12 cellular contexts compared by ENCODE assay signal in the genomic region with DNA sequence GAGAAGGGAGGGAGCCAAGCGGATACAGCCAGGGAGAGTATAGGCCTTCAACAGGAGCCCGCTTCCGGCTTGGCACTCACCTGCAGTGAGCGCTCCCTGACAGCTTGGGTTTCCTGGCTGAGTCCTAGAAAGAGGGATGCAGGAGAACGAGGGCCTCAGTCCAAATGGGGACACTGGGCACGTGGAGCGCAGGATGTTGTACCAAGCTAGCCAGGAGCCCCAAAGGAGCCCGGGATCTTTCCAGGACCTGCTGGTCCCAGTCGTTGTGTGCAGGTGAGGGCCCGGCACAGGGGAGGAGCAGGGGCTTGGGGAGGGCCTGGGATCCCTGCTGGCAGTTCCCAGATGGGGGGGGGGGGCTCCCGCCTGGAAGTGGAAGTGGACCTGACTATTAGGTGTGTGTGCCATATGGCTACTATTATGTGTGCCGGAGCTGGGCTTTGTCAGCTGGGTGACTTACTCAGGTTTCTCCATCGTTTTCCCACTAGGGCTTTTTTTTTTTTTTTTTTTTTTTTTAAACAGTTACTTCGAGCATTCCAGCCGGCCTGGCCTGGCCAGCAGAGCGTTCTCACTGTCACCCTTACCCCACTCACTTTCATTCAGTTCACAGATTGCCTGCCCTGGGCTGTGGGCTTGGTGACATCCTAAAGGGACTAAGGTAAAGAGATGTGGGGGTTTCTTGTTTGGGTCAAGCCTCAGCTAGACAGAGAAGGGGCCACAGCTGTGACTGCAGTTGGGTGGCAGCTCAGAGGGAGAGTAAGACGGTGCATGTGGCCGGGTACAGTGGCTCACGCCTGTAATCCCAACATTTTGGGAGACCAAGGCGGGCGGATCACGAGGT. TPM values are rescaled to one million over a fixed set of nuclear protein-coding genes. Genes with fewer than 3 reads are reported as not detected.
A peak's percentile ranks its signal among the peaks of the same experiment; 100 is the strongest.
DNase-seq lines count a peak whose midpoint lies in the region; ATAC-seq and TF ChIP-seq lines count a peak whose summit lies in the region.
"Had no signal": no experiment of that assay in that cellular context is flagged by ENCODE, and none has a peak within 500 bp of the region (broad histone marks: within the 10 kb centered on the region; RNA-seq: fewer than 3 reads in every experiment).

No MANE protein-coding gene starts in this region.

- H3K4me1 Mint-ChIP-seq in osteocyte (ENCODE audit: unreplicated experiment): peaks cover 50% of the 10 kb centered on the region

- H3K4me3 Mint-ChIP-seq in osteocyte (ENCODE audit: unreplicated experiment): peak overlapping the region; percentile 84

- H3K36me3 Mint-ChIP-seq in osteocyte (ENCODE audit: unreplicated experiment): peaks cover 7% of the 10 kb centered on the region

- H3K79me2 ChIP-seq in fibroblast of lung (ENCODE audit: control insufficient read depth, insufficient read depth, low read length): peaks cover 82% of the 10 kb centered on the region

- peak overlapping the region; percentile 88 for H3K27ac ChIP-seq in fibroblast of lung (ENCODE audit: insufficient read depth, low read length)

- no peaks in the 10 kb centered on the region for H4K20me1 ChIP-seq in fibroblast of lung (ENCODE audit: control insufficient read depth, extremely low read depth, insufficient read depth, low read length)

- no peaks in the 10 kb centered on the region for H3K9me3 ChIP-seq in fibroblast of lung (ENCODE audit: control insufficient read depth, insufficient read depth, low read depth, low read length)

- H3K27me3 ChIP-seq in fibroblast of lung (ENCODE audit: control insufficient read depth, insufficient read depth, low read length): no peaks in the 10 kb centered on the region

- H2AFZ ChIP-seq in fibroblast of lung (ENCODE audit: low read length): no peak overlapping the region

- no peak for TF ChIP-seq CTCF in AG10803 (conservative IDR thresholded peaks at IDR 0.05; ENCODE audit: low read length)
- no peak for TF ChIP-seq CTCF in fibroblast of lung (conservative IDR thresholded peaks at IDR 0.05 in 1 of 2, IDR thresholded peaks at IDR 0.05 in 1 of 2; ENCODE audit: low read depth in 1 of 2, low read length in 2 of 2)
- TF ChIP-seq CTCF in osteocyte (IDR thresholded peaks at IDR 0.05): no peak

- DNase-seq in AG10803 (ENCODE audit: low read depth) (no peak), fibroblast of lung (ENCODE audit: low read depth in 2 of 2) (no peak), osteocyte (ENCODE audit: extremely low spot score, unreplicated experiment) (no peak), cortex of kidney (lab: John Stamatoyannopoulos, UW) (no peak), GF-D8 (lab: John Stamatoyannopoulos, UW) (no peak)
- DNase-seq in activated CD4-positive, CD25-positive, alpha-beta regulatory T cell treated with anti-CD3 and anti-CD28 coated beads, Interleukin-2, amount 50 U/mL, for 72 hours: no peak
- DNase-seq: activated CD4-positive, alpha-beta T cell treated with anti-CD3 and anti-CD28 coated beads, Interleukin-2, amount 50 U/mL, for 4 hours; NCI-H446 treated with DMSO at 0.1 percent for 48 hours had no signal

- H3K4me1 ChIP-seq in fibroblast of lung (ENCODE audit: control insufficient read depth, extremely low read depth, insufficient read depth, low read length): peaks cover 21% of the 10 kb centered on the region

- H3K4me3 ChIP-seq in AG10803 (ENCODE audit: low read length) (peak overlapping the region; percentile 77), fibroblast of lung (replicated peaks in 1 of 4; ENCODE audit: control extremely low read depth in 1 of 4, insufficient read depth in 1 of 4, low read depth in 3 of 4, low read length in 4 of 4) (peak overlapping the region in 1 of 4 experiments; percentile 79)

- no peaks in the 10 kb centered on the region for H3K9me3 Mint-ChIP-seq in osteocyte (ENCODE audit: unreplicated experiment)
- H3K9me3 Mint-ChIP-seq: central memory CD8-positive, alpha-beta T cell; naive thymus-derived CD8-positive, alpha-beta T cell had no signal

- peak overlapping the region; percentile 96 for H3K4me2 ChIP-seq in fibroblast of lung (ENCODE audit: extremely low read depth, insufficient read depth, low read length)

- H3K36me3 ChIP-seq in fibroblast of lung (ENCODE audit: control insufficient read depth, insufficient read depth, low read length): no peaks in the 10 kb centered on the region

- peak overlapping the region; percentile 1 for H3K9ac ChIP-seq in fibroblast of lung (ENCODE audit: insufficient read depth, low read length)

- H3K27ac Mint-ChIP-seq in osteocyte (ENCODE audit: unreplicated experiment): peak overlapping the region; percentile 97

- ATAC-seq in SK-N-SH treated with all-trans-retinoic acid at 6 μM for 48 hours: no peak
- ATAC-seq in HG03025 (IDR thresholded peaks at IDR 0.05; ENCODE audit: low FRiP score, unreplicated experiment): no peak
- ATAC-seq: naive thymus-derived CD8-positive, alpha-beta T cell had no signal

- H3K27me3 Mint-ChIP-seq in osteocyte (ENCODE audit: unreplicated experiment): no peaks in the 10 kb centered on the region

TF ChIP-seq in SK-N-SH treated with all-trans-retinoic acid at 6 μM for 48 hours, 23 proteins besides CTCF, POLR2A, EP300 and RAD21:
- TF ChIP-seq ZFP3 (CRISPR knock-in tag; IDR thresholded peaks at IDR 0.05) (no peak), ZNF70 (CRISPR knock-in tag; IDR thresholded peaks at IDR 0.05) (peak; percentile 86)
TF ChIP-seq in SK-N-SH treated with all-trans-retinoic acid at 6 μM for 48 hours: peak in this region for 1.

RNA-seq across cellular contexts. Expression of a gene that starts 3.8 kb away (rescaled TPM):
- total RNA-seq in fibroblast of lung (34.2 and 44.9 TPM in 2 replicates), osteocyte (131 and 135 TPM in 2 replicates)
- 32.9 and 33.5 TPM in 2 replicates for polyA plus RNA-seq in fibroblast of lung
- polyA plus RNA-seq in fibroblast of lung (2012): 38.7 and 42.1 TPM in 2 replicates
- 84.7 and 88.4 TPM in 2 replicates for polyA minus RNA-seq in fibroblast of lung (ENCODE audit: low replicate concordance)

RNA-seq across cellular contexts. Expression of a gene that starts 6.8 kb away (rescaled TPM):
- total RNA-seq in fibroblast of lung (14.1 and 20.3 TPM in 2 replicates), osteocyte (26.1 and 30.0 TPM in 2 replicates)
- polyA plus RNA-seq in fibroblast of lung: 11.9 and 17.1 TPM in 2 replicates
- polyA plus RNA-seq in fibroblast of lung (2012): 28.8 and 39.7 TPM in 2 replicates
- polyA minus RNA-seq in fibroblast of lung (ENCODE audit: low replicate concordance): 4.3 and 4.5 TPM in 2 replicates

RNA-seq across cellular contexts. Expression of a gene that starts 9.5 kb away (rescaled TPM):
- total RNA-seq in fibroblast of lung (64.7 and 69.5 TPM in 2 replicates), osteocyte (101 and 104 TPM in 2 replicates)
- 33.8 and 34.1 TPM in 2 replicates for polyA plus RNA-seq in fibroblast of lung
- polyA plus RNA-seq in fibroblast of lung (2012): 51.1 and 54.7 TPM in 2 replicates
- 95.5 and 104 TPM in 2 replicates for polyA minus RNA-seq in fibroblast of lung (ENCODE audit: low replicate concordance)

RNA-seq across cellular contexts. Expression of a gene that starts 30.7 kb away (rescaled TPM):
- total RNA-seq in fibroblast of lung (56.0 and 61.8 TPM in 2 replicates), osteocyte (289 and 297 TPM in 2 replicates)
- 30.5 and 54.1 TPM in 2 replicates for polyA plus RNA-seq in fibroblast of lung
- 84.2 and 121 TPM in 2 replicates for polyA plus RNA-seq in fibroblast of lung (2012)
- polyA minus RNA-seq in fibroblast of lung (ENCODE audit: low replicate concordance): 141 and 175 TPM in 2 replicates

RNA-seq across cellular contexts. Expression of a gene that starts 32.4 kb away (rescaled TPM):
- total RNA-seq in fibroblast of lung (25.9 and 27.7 TPM in 2 replicates), osteocyte (18.8 and 23.7 TPM in 2 replicates)
- 15.1 and 24.7 TPM in 2 replicates for polyA plus RNA-seq in fibroblast of lung
- 11.6 and 21.9 TPM in 2 replicates for polyA plus RNA-seq in fibroblast of lung (2012)
- 36.4 and 43.2 TPM in 2 replicates for polyA minus RNA-seq in fibroblast of lung (ENCODE audit: low replicate concordance)
